Comparison of ENCODE assay signal across 8 cellular contexts in genomic region chr17:28842282-28843012, GRCh38. TPM values are rescaled to one million over a fixed set of nuclear protein-coding genes. Genes with fewer than 3 reads are reported as not detected.
A peak's percentile ranks its signal among the peaks of the same experiment; 100 is the strongest.
DNase-seq lines count a peak whose midpoint lies in the region; ATAC-seq and TF ChIP-seq lines count a peak whose summit lies in the region.

FAM222B (minus strand) TSS chr17:28842790; CDS start chr17:28766667, 76,123 bp downstream.

- H3K27ac ChIP-seq in HEK293 (ENCODE audit: extremely low read depth, low read depth, low read length): peak within 1 kb of the TSS; percentile 77
- H3K27ac ChIP-seq in osteoblast (ENCODE audit: low read depth, low read length): peak within 1 kb of the TSS; percentile 55
- H3K27ac ChIP-seq in testis: peak within 1 kb of the TSS; percentile 51 to 81

- intact Hi-C loops in testis (cut with DNase I; ENCODE audit: low total_unique reads): no loop called here

- no peak for TF ChIP-seq POLR2A in testis (IDR thresholded peaks at IDR 0.05)

- peaks cover 7 to 11% of the 10 kb centered on the region in 2 donors for H3K36me3 Mint-ChIP-seq in activated naive CD4-positive, alpha-beta T cell treated with anti-CD3 and anti-CD28 coated beads, Interleukin-2, amount 50 U/mL, for 72 hours
- no peaks in the 10 kb centered on the region for H3K36me3 Mint-ChIP-seq in glutamatergic neuron (ENCODE audit: unreplicated experiment)

- H3K4me1 Mint-ChIP-seq in glutamatergic neuron (ENCODE audit: low read depth, unreplicated experiment): peaks cover 4% of the 10 kb centered on the region

- no peaks in the 10 kb centered on the region; a peak in 1 of 3 replicates for H3K36me3 ChIP-seq in HEK293 (ENCODE audit: control insufficient read depth in 2 of 2, insufficient read depth in 1 of 2, low read length in 2 of 2)
- no peaks in the 10 kb centered on the region for H3K36me3 ChIP-seq in osteoblast (ENCODE audit: insufficient read depth, low read length)
- H3K36me3 ChIP-seq in testis (ENCODE audit: low read depth, missing control alignments): no peaks in the 10 kb centered on the region

- no peaks in the 10 kb centered on the region for H3K27me3 Mint-ChIP-seq in glutamatergic neuron (ENCODE audit: unreplicated experiment)

- WGBS in testis, 2 donors: 0% methylated on average over 22 to 44 of the region's 44 CpGs

- DNase-seq in ELR (ENCODE audit: low read depth): peak; percentile 90
- peak; percentile 61 for DNase-seq in NCI-H1048 (lab: John Stamatoyannopoulos, UW)
- DNase-seq in SKM-1 treated with dmso at 0.1 percent for 144 hours (lab: John Stamatoyannopoulos, UW; ENCODE audit: unreplicated experiment): peak; percentile 73
- DNase-seq in activated naive CD4-positive, alpha-beta T cell treated with anti-CD3 and anti-CD28 coated beads, Interleukin-2, amount 50 U/mL, for 72 hours (ENCODE audit: low spot score in 2 of 2): peak; percentile 88 to 92
- peak; percentile 94 for DNase-seq in glutamatergic neuron
- peak; percentile 100 for DNase-seq in osteoblast (ENCODE audit: insufficient read length, low spot score, missing footprints)
- peak; percentile 85 for DNase-seq in testis

- H3K4me3 ChIP-seq in HEK293 (ENCODE audit: low read depth, low read length) (peak within 1 kb of the TSS; percentile 95), osteoblast (ENCODE audit: insufficient read depth, low read length) (peak within 1 kb of the TSS; percentile 97), testis (peak within 1 kb of the TSS; percentile 82 to 88)

- peaks cover 50% of the 10 kb centered on the region for H3K79me2 ChIP-seq in osteoblast (ENCODE audit: insufficient read depth, low read length)

- CTCF ChIA-PET in HEK293 (lab: Yijun Ruan, JAX): interaction anchor here (0.6 to 6.9 kb wide), 13 partner anchors 7 to 142 kb away, joined by 3 to 52 read pairs (median 3); no protein-coding TSS in a partner anchor

- peak within 1 kb of the TSS; percentile 96 for H2AFZ ChIP-seq in osteoblast (ENCODE audit: low read length)

- H3K27me3 ChIP-seq in osteoblast (ENCODE audit: insufficient read depth, low read length) (no peaks in the 10 kb centered on the region), testis (no peaks in the 10 kb centered on the region)

- no peaks in the 10 kb centered on the region for H3K9me3 Mint-ChIP-seq in activated naive CD4-positive, alpha-beta T cell treated with anti-CD3 and anti-CD28 coated beads, Interleukin-2, amount 50 U/mL, for 72 hours
- peaks cover 4% of the 10 kb centered on the region for H3K9me3 Mint-ChIP-seq in glutamatergic neuron (ENCODE audit: unreplicated experiment)

- H3K4me1 ChIP-seq in HEK293 (ENCODE audit: control insufficient read depth, insufficient read depth, low read length) (0 out of 2 replicates have a peak, but pooled peaks cover 2% of the 10 kb centered on the region), osteoblast (ENCODE audit: insufficient read depth, low read length) (peaks cover 12% of the 10 kb centered on the region), testis (peaks cover 2% of the 10 kb centered on the region)

- peak within 1 kb of the TSS; percentile 96 for H3K4me2 ChIP-seq in osteoblast (ENCODE audit: insufficient read depth, low read length)

- H3K4me3 Mint-ChIP-seq in glutamatergic neuron (ENCODE audit: unreplicated experiment): peak within 1 kb of the TSS; percentile 95

- POLR2A ChIA-PET in HEK293 (lab: Yijun Ruan, JAX): interaction anchor here (0.5 to 2.9 kb wide), 33 partner anchors 10 to 132 kb away, joined by 3 to 24 read pairs (median 5); partner anchors contain the start of genes DHRS13, ERAL1, FLOT2 and NEK8

- peak; percentile 99 for ATAC-seq in activated naive CD4-positive, alpha-beta T cell treated with anti-CD3 and anti-CD28 coated beads, Interleukin-2, amount 50 U/mL, for 72 hours

- H3K27ac Mint-ChIP-seq in activated naive CD4-positive, alpha-beta T cell treated with anti-CD3 and anti-CD28 coated beads, Interleukin-2, amount 50 U/mL, for 72 hours: peak within 1 kb of the TSS; percentile 96 to 97
- peak within 1 kb of the TSS; percentile 89 for H3K27ac Mint-ChIP-seq in glutamatergic neuron (ENCODE audit: unreplicated experiment)

- H4K20me1 ChIP-seq in osteoblast (ENCODE audit: insufficient read depth, low read length): peaks cover 8% of the 10 kb centered on the region

- H3K9me3 ChIP-seq in HEK293 (ENCODE audit: control insufficient read depth, insufficient read depth, low read depth, low read length): no peaks in the 10 kb centered on the region
- no peaks in the 10 kb centered on the region for H3K9me3 ChIP-seq in osteoblast (ENCODE audit: low read depth, low read length)
- H3K9me3 ChIP-seq in testis: no peaks in the 10 kb centered on the region

- peak; percentile 31 for TF ChIP-seq CTCF in HEK293 (tag by site-specific recombination; IDR thresholded peaks at IDR 0.05)
- TF ChIP-seq CTCF in glutamatergic neuron (IDR thresholded peaks at IDR 0.05; ENCODE audit: partially characterized antibody, unreplicated experiment): no peak
- TF ChIP-seq CTCF in osteoblast (IDR thresholded peaks at IDR 0.05; ENCODE audit: extremely low read depth, low read depth, low read length): no peak
- peak in 1 of 3 experiments; percentile 4 for TF ChIP-seq CTCF in testis (IDR thresholded peaks at IDR 0.05)

TF ChIP-seq in HEK293, 187 proteins besides CTCF, POLR2A, EP300 and RAD21 (continues in another document):
- TF ChIP-seq KLF10 (tag by site-specific recombination; IDR thresholded peaks at IDR 0.05) (peak; percentile 43; the same call in 1 of the 2 replicates), ZNF391 (tag by site-specific recombination; IDR thresholded peaks at IDR 0.05; ENCODE audit: borderline replicate concordance, low read depth) (peak; percentile 59; the same call in 1 of the 2 replicates), ZEB2 (tag by site-specific recombination; IDR thresholded peaks at IDR 0.05) (peak; percentile 64; the same call in 1 of the 2 replicates), GLIS1 (tag by site-specific recombination; IDR thresholded peaks at IDR 0.05) (peak; percentile 60), MEIS1 (CRISPR knock-in tag; IDR thresholded peaks at IDR 0.05; ENCODE audit: borderline replicate concordance) (no peak), BCL11A (tag by site-specific recombination; IDR thresholded peaks at IDR 0.05; ENCODE audit: low read depth) (0 out of 2 replicates have a peak, but pooled peaks have one; percentile 65), ATF2 (tag by site-specific recombination; IDR thresholded peaks at IDR 0.05; ENCODE audit: low read depth) (no peak), ZNF280C (tag by site-specific recombination; IDR thresholded peaks at IDR 0.05) (no peak), ZNF23 (tag by site-specific recombination; IDR thresholded peaks at IDR 0.05; ENCODE audit: borderline replicate concordance) (no peak), KLF16 (tag by site-specific recombination; IDR thresholded peaks at IDR 0.05) (peak; percentile 97), ZNF19 (tag by site-specific recombination; IDR thresholded peaks at IDR 0.05; ENCODE audit: low read depth) (no peak), ZIC2 (tag by site-specific recombination; IDR thresholded peaks at IDR 0.05) (0 out of 2 replicates have a peak, but pooled peaks have one; percentile 25), KLF8 (tag by site-specific recombination; IDR thresholded peaks at IDR 0.05) (peak; percentile 89)

RNA-seq across cellular contexts. Expression of gene FAM222B, which starts in this region (rescaled TPM):
- 10 to 100 TPM; 15.1 to 24.9 TPM for total RNA-seq in activated naive CD4-positive, alpha-beta T cell treated with anti-CD3 and anti-CD28 coated beads, Interleukin-2, amount 50 U/mL, for 72 hours
- total RNA-seq in glutamatergic neuron (ENCODE audit: unreplicated experiment) (44.0 TPM), osteoblast (4.4 and 5.1 TPM in 2 replicates), testis (10 to 100 TPM; 69.6 to 74.5 TPM)
- 84.5 TPM for polyA plus RNA-seq in testis (ENCODE audit: insufficient read depth, low read depth, low replicate concordance)

Comparison
In these comparisons a context has a peak if more than half of its experiments do, and no peak if none do; other contexts are left out.
1. Peak in every context shown above with its lines: DNase-seq, ATAC-seq, H3K4me3 ChIP-seq and H3K27ac ChIP-seq.